In genomic region chr4:24091632-24092240, GRCh38 we compare ENCODE assay signal across 19 cellular contexts.
DNase-seq lines count a peak whose midpoint lies in the region; ATAC-seq and TF ChIP-seq lines count a peak whose summit lies in the region.
"Had no signal": no experiment of that assay in that cellular context is flagged by ENCODE, and none has a peak within 500 bp of the region (broad histone marks: within the 10 kb centered on the region; RNA-seq: fewer than 3 reads in every experiment).

No MANE protein-coding gene starts in this region.

- 90% methylated on average over 2 of the region's 7 CpGs; no CpG with 5 or more reads in 1 of the 2 experiments for WGBS in IMR-90 (ENCODE audit: extremely low coverage in 2 of 2, insufficient read length in 1 of 2), 2 experiments
- no CpG with 5 or more reads among the region's 7 CpGs for WGBS in mesendoderm (ENCODE audit: extremely low coverage, insufficient coverage, low lambda C conversion rate)

- CTCF ChIA-PET in AG04450 (lab: Charles Lee) (interaction anchor here (1.3 to 2.3 kb wide), 2 partner anchors 13 to 327 kb away, joined by 5 to 7 read pairs; no protein-coding TSS in a partner anchor), IMR-90 (lab: Yijun Ruan, JAX) (no interaction called here)

- H2BK15ac ChIP-seq in IMR-90 (ENCODE audit: low read depth, low read length) (peak overlapping the region; percentile 26; the same call in 2 of the 3 replicates), mesendoderm (replicated peaks; ENCODE audit: low read depth) (no peak overlapping the region)

- H2AFZ ChIP-seq in IMR-90 (replicated peaks; ENCODE audit: low read length, poor library complexity), result peak overlapping the region; percentile 24
- no peak overlapping the region for H2AFZ ChIP-seq in fibroblast of lung (ENCODE audit: low read length)

- H3K23ac ChIP-seq in IMR-90 (ENCODE audit: low read depth, low read length), result peak overlapping the region; percentile 84
- no peak overlapping the region for H3K23ac ChIP-seq in mesendoderm (ENCODE audit: low read length)

- H3K56ac ChIP-seq in IMR-90 (ENCODE audit: extremely low read depth, insufficient read depth, low read length) (no peak overlapping the region), mesendoderm (ENCODE audit: low read length) (no peak overlapping the region)

- no TSS peak for BruUV-seq in IMR-90 (replicated peaks; lab: Mats Ljungman, UMichigan)

- dilution Hi-C loops in IMR-90 (cut with HindIII; ENCODE audit: low sequenced_read_pairs, unreplicated experiment), result no loop called here

- in situ Hi-C loops in IMR-90 (cut with MboI; ENCODE audit: low sequenced_read_pairs), result no loop called here

- intact Hi-C loops in IMR-90 (cut with micrococcal nuclease), result loop anchor here (10.0 kb wide), 1 partner anchor 323 kb away; no protein-coding TSS in a partner anchor

- no peaks in the 10 kb centered on the region for H3K9me3 ChIP-seq in AG04450 (ENCODE audit: control insufficient read depth, insufficient read depth, low read length)
- H3K9me3 ChIP-seq in IMR-90 (ENCODE audit: control insufficient read depth, insufficient read depth, low read length), result no peaks in the 10 kb centered on the region
- H3K9me3 ChIP-seq in fibroblast of lung (ENCODE audit: control insufficient read depth, insufficient read depth, low read depth, low read length), result no peaks in the 10 kb centered on the region
- H3K9me3 ChIP-seq: SJSA1 had no signal

- TF ChIP-seq RAD21 in IMR-90 (IDR thresholded peaks at IDR 0.05; ENCODE audit: low read length), result no peak

- peak overlapping the region; percentile 22 for H3K14ac ChIP-seq in IMR-90 (replicated peaks; ENCODE audit: low read depth, low read length)

- H3K4ac ChIP-seq in IMR-90 (ENCODE audit: low read depth, low read length) (peak overlapping the region; percentile 62), mesendoderm (ENCODE audit: low read depth, low read length) (no peak overlapping the region)

- H2AK9ac ChIP-seq in IMR-90 (replicated peaks; ENCODE audit: low read depth, low read length, poor library complexity), result no peak overlapping the region

- no peaks in the 10 kb centered on the region for H3K27me3 ChIP-seq in AG04450 (ENCODE audit: control insufficient read depth, insufficient read depth, low read length)
- H3K27me3 ChIP-seq in IMR-90 (ENCODE audit: control insufficient read depth, insufficient read depth, low read length), result no peaks in the 10 kb centered on the region
- no peaks in the 10 kb centered on the region for H3K27me3 ChIP-seq in fibroblast of lung (ENCODE audit: control insufficient read depth, insufficient read depth, low read length)
- H3K27me3 ChIP-seq in mesendoderm (ENCODE audit: insufficient read depth, low read length, poor library complexity), result no peaks in the 10 kb centered on the region
- H3K27me3 ChIP-seq: SJSA1 had no signal

- peak overlapping the region; percentile 59 for H2BK120ac ChIP-seq in IMR-90 (ENCODE audit: low read depth, low read length)
- no peak overlapping the region for H2BK120ac ChIP-seq in mesendoderm (ENCODE audit: low read depth, low read length)

- H3K18ac ChIP-seq in IMR-90 (ENCODE audit: low read depth, low read length), result peak overlapping the region; percentile 44
- H3K18ac ChIP-seq in mesendoderm (ENCODE audit: low read length), result no peak overlapping the region

- H4K91ac ChIP-seq in IMR-90 (ENCODE audit: insufficient read depth, low read depth, low read length), result peak overlapping the region; percentile 83

- H3K9me1 ChIP-seq in IMR-90 (ENCODE audit: insufficient read depth, low read length), result peaks cover 14% of the 10 kb centered on the region

- peaks cover 14% of the 10 kb centered on the region for H3K4me1 ChIP-seq in IMR-90 (ENCODE audit: control insufficient read depth, insufficient read depth, low read length)
- H3K4me1 ChIP-seq in fibroblast of lung (ENCODE audit: control insufficient read depth, extremely low read depth, insufficient read depth, low read length), result no peaks in the 10 kb centered on the region
- no peaks in the 10 kb centered on the region for H3K4me1 ChIP-seq in mesendoderm (ENCODE audit: control insufficient read depth, low read depth, low read length)

- H2AK5ac ChIP-seq in IMR-90 (ENCODE audit: low read depth, low read length), result peak overlapping the region; percentile 16
- H2AK5ac ChIP-seq in mesendoderm (ENCODE audit: low read length), result no peak overlapping the region

- DNase-seq in AG04450 (ENCODE audit: low read depth, low spot score), result no peak
- DNase-seq in IMR-90, result peak; percentile 62
- peak; percentile 51 to 65 for DNase-seq in fibroblast of lung (ENCODE audit: low read depth in 2 of 2)
- DNase-seq in iris pigment epithelial cell (ENCODE audit: low read depth), result peak; percentile 29
- DNase-seq in putamen (ENCODE audit: low spot score), result no peak
- no peak for DNase-seq in mesendoderm
- no peak for DNase-seq in occipital lobe (lab: John Stamatoyannopoulos, UW)
- no peak for DNase-seq in NCI-H510A (lab: John Stamatoyannopoulos, UW)
- DNase-seq: 8988T, AML-193, H7, Karpas-422, NCI-H1417, NCI-H187, NCI-H446, NCI-H526 treated with DMSO at 0.1 percent for 48 hours had no signal

- H3K36me3 ChIP-seq in IMR-90 (ENCODE audit: control insufficient read depth, insufficient read depth, low read length), result no peaks in the 10 kb centered on the region
- no peaks in the 10 kb centered on the region for H3K36me3 ChIP-seq in fibroblast of lung (ENCODE audit: control insufficient read depth, insufficient read depth, low read length)
- H3K36me3 ChIP-seq in mesendoderm (ENCODE audit: control insufficient read depth, insufficient read depth, low read length), result no peaks in the 10 kb centered on the region
- H3K36me3 ChIP-seq: SJSA1 had no signal

- ATAC-seq in IMR-90 (ENCODE audit: low read depth), result peak; percentile 43; the same call in 1 of the 2 replicates
- ATAC-seq: Right ventricle myocardium inferior had no signal

- POLR2A ChIA-PET in AG04450 (lab: Yijun Ruan, JAX), result interaction anchor here (0.6 kb wide), 1 partner anchor 118 kb away, joined by 3 read pairs; no protein-coding TSS in a partner anchor
- POLR2A ChIA-PET in IMR-90 (lab: Charles Lee; ENCODE audit: unreplicated experiment), result interaction anchor here (0.5 kb wide), 1 partner anchor 1976 kb away, joined by 4 read pairs; no protein-coding TSS in a partner anchor

- H3K27ac ChIP-seq in AG04450 (ENCODE audit: low read depth, low read length) (peak overlapping the region; percentile 22), IMR-90 (ENCODE audit: insufficient read depth, low read length) (peak overlapping the region; percentile 24), fibroblast of lung (ENCODE audit: insufficient read depth, low read length) (no peak overlapping the region), mesendoderm (ENCODE audit: low read depth, low read length) (no peak overlapping the region)
- H3K27ac ChIP-seq: C4-2B, SJSA1 had no signal

- no peaks in the 10 kb centered on the region for H3K79me1 ChIP-seq in IMR-90 (ENCODE audit: low read depth in 1 of 2, low read length in 2 of 2)
- H3K79me1 ChIP-seq in mesendoderm (ENCODE audit: low read length), result no peaks in the 10 kb centered on the region

- H4K8ac ChIP-seq in IMR-90 (ENCODE audit: low read depth in 2 of 2, low read length in 2 of 2) (peak overlapping the region in 1 of 2 experiments; percentile 28; a peak in 2 of 4 replicates), mesendoderm (ENCODE audit: low read depth, low read length) (no peak overlapping the region)

- TF ChIP-seq CTCF in AG04450 (IDR thresholded peaks at IDR 0.05; ENCODE audit: low read depth, low read length) (no peak), IMR-90 (conservative IDR thresholded peaks at IDR 0.05; ENCODE audit: low read depth, low read length) (no peak), fibroblast of lung (conservative IDR thresholded peaks at IDR 0.05 in 1 of 2, IDR thresholded peaks at IDR 0.05 in 1 of 2; ENCODE audit: low read depth in 1 of 2, low read length in 2 of 2) (no peak)

- no peaks in the 10 kb centered on the region for H4K20me1 ChIP-seq in IMR-90 (ENCODE audit: insufficient read depth, low read length)
- no peaks in the 10 kb centered on the region for H4K20me1 ChIP-seq in fibroblast of lung (ENCODE audit: control insufficient read depth, extremely low read depth, insufficient read depth, low read length)

- peak overlapping the region; percentile 0; the same call in 1 of the 2 replicates for H4K5ac ChIP-seq in IMR-90 (ENCODE audit: low read depth, low read length)
- H4K5ac ChIP-seq in mesendoderm (ENCODE audit: low read length), result no peak overlapping the region

- H3K4me3 ChIP-seq in AG04450 (ENCODE audit: low read depth, low read length) (no peak overlapping the region), IMR-90 (ENCODE audit: insufficient read depth, low read depth, low read length) (no peak overlapping the region), fibroblast of lung (replicated peaks in 1 of 4; ENCODE audit: control extremely low read depth in 1 of 4, insufficient read depth in 1 of 4, low read depth in 3 of 4, low read length in 4 of 4) (no peak overlapping the region), mesendoderm (ENCODE audit: low read length) (no peak overlapping the region)
- H3K4me3 ChIP-seq: SJSA1 had no signal

- H3K9ac ChIP-seq in IMR-90 (ENCODE audit: low read depth, low read length) (no peak overlapping the region), fibroblast of lung (ENCODE audit: insufficient read depth, low read length) (no peak overlapping the region), mesendoderm (ENCODE audit: low read length) (no peak overlapping the region)

- no peak for TF ChIP-seq POLR2A in IMR-90 (IDR thresholded peaks at IDR 0.05; ENCODE audit: low read depth, low read length)

- H3K4me2 ChIP-seq in IMR-90 (ENCODE audit: low read depth, low read length) (no peak overlapping the region), fibroblast of lung (ENCODE audit: extremely low read depth, insufficient read depth, low read length) (no peak overlapping the region), mesendoderm (ENCODE audit: low read length) (no peak overlapping the region)

- H2BK20ac ChIP-seq in IMR-90 (ENCODE audit: low read depth, low read length), result peak overlapping the region; percentile 81

- H3K79me2 ChIP-seq in fibroblast of lung (ENCODE audit: control insufficient read depth, insufficient read depth, low read length), result no peaks in the 10 kb centered on the region
- H3K79me2 ChIP-seq in mesendoderm (ENCODE audit: control insufficient read depth, insufficient read depth, low read length), result no peaks in the 10 kb centered on the region

- H2BK5ac ChIP-seq in IMR-90 (ENCODE audit: low read depth, low read length, poor library complexity, severe bottlenecking), result peak overlapping the region; percentile 6
- no peak overlapping the region for H2BK5ac ChIP-seq in mesendoderm (ENCODE audit: low read length)

TF ChIP-seq in IMR-90, 13 proteins besides CTCF, POLR2A, EP300 and RAD21:
- TF ChIP-seq CHD1 (IDR thresholded peaks at IDR 0.05; ENCODE audit: low read depth, low read length), result no peak
- TF ChIP-seq CEBPB (IDR thresholded peaks at IDR 0.05; ENCODE audit: low read depth, low read length), result peak; percentile 33; the same call in 1 of the 2 replicates

Comparison
In these comparisons a context has a peak if more than half of its experiments do, and no peak if none do; other contexts are left out.
1. DNase-seq: peak in IMR-90 (single experiment), fibroblast of lung (2 of 2) and iris pigment epithelial cell (single experiment); none in AG04450 (single experiment), putamen (single experiment), mesendoderm (single experiment), occipital lobe (single experiment) and NCI-H510A (single experiment).
2. H3K27ac ChIP-seq: peak in AG04450 (single experiment) and IMR-90 (single experiment); none in fibroblast of lung (single experiment) and mesendoderm (single experiment).